In genomic region chr4:73919691-73920090, GRCh38 we compare ENCODE assay signal across 16 cellular contexts.
"Had no signal": no experiment of that assay in that cellular context is flagged by ENCODE, and none has a peak within 500 bp of the region (broad histone marks: within the 10 kb centered on the region; RNA-seq: fewer than 3 reads in every experiment).

No MANE protein-coding gene starts in this region.

- H3K4me3 Mint-ChIP-seq: naive B cell; stimulated activated memory B cell treated with anti-CD40 and anti-IgM and Interleukin-4, amounts not matched to agents 10 μg/mL and 1 μg/mL and 100 μg/mL, for 72 hours had no signal

- H3K36me3 ChIP-seq: colonic mucosa, uterus had no signal

- H3K27me3 Mint-ChIP-seq: stimulated activated memory B cell treated with anti-CD40 and anti-IgM and Interleukin-4, amounts not matched to agents 10 μg/mL and 1 μg/mL and 100 μg/mL, for 72 hours had no signal

- H3K9me3 ChIP-seq: colonic mucosa, uterus had no signal

- H3K9ac ChIP-seq: parathyroid adenoma had no signal

- H3K79me2 ChIP-seq: parathyroid adenoma had no signal

- ATAC-seq: esophagus mucosa; left cardiac atrium; stimulated activated memory B cell treated with anti-CD40 and anti-IgM and Interleukin-4, amounts not matched to agents 10 μg/mL and 1 μg/mL and 100 μg/mL, for 72 hours had no signal

- H3K9me3 Mint-ChIP-seq: stimulated activated memory B cell treated with anti-CD40 and anti-IgM and Interleukin-4, amounts not matched to agents 10 μg/mL and 1 μg/mL and 100 μg/mL, for 72 hours had no signal

- H3K4me3 ChIP-seq: colonic mucosa, lung, uterus had no signal

- H3K27ac ChIP-seq: colonic mucosa, parathyroid adenoma, uterus had no signal

- H3K4me1 Mint-ChIP-seq: naive B cell; stimulated activated memory B cell treated with anti-CD40 and anti-IgM and Interleukin-4, amounts not matched to agents 10 μg/mL and 1 μg/mL and 100 μg/mL, for 72 hours had no signal

- FAIRE-seq: endometrium had no signal

- H3K36me3 Mint-ChIP-seq: naive B cell; stimulated activated memory B cell treated with anti-CD40 and anti-IgM and Interleukin-4, amounts not matched to agents 10 μg/mL and 1 μg/mL and 100 μg/mL, for 72 hours had no signal

- DNase-seq: activated CD4-positive, alpha-beta T cell treated with anti-CD3 and anti-CD28 coated beads, Interleukin-2, amount 50 U/mL, for 1 hour; activated CD8-positive, alpha-beta memory T cell treated with anti-CD3 and anti-CD28 coated beads for 24 hours; activated naive CD4-positive, alpha-beta T cell; aorta; colonic mucosa; hippocampal formation; left cardiac atrium; naive B cell; retina; stimulated activated CD4-positive, alpha-beta T cell treated with anti-CD3 and anti-CD28 coated beads, Interleukin-2, amount 100 ng/mL, for 48 hours; uterus had no signal

- H2AFZ ChIP-seq: parathyroid adenoma had no signal

- H3K27ac Mint-ChIP-seq: naive B cell; stimulated activated memory B cell treated with anti-CD40 and anti-IgM and Interleukin-4, amounts not matched to agents 10 μg/mL and 1 μg/mL and 100 μg/mL, for 72 hours had no signal

- H3K4me1 ChIP-seq: parathyroid adenoma, uterus had no signal

- H3K27me3 ChIP-seq: colonic mucosa, uterus had no signal
